ENCODE assay signal across 8 cellular contexts in genomic region chr15:40421246-40422157, GRCh38.
A peak's percentile ranks its signal among the peaks of the same experiment; 100 is the strongest.
DNase-seq lines count a peak whose midpoint lies in the region; ATAC-seq lines count a peak whose summit lies in the region.

No MANE protein-coding gene starts in this region.

- H3K27me3 Mint-ChIP-seq in effector memory CD8-positive, alpha-beta T cell, result no peaks in the 10 kb centered on the region

- H3K27ac Mint-ChIP-seq in effector memory CD8-positive, alpha-beta T cell, result no peak overlapping the region

- no peak overlapping the region for H3K4me3 Mint-ChIP-seq in effector memory CD8-positive, alpha-beta T cell

- peaks cover 0 to 6% of the 10 kb centered on the region in 2 donors for H3K4me1 Mint-ChIP-seq in effector memory CD8-positive, alpha-beta T cell (ENCODE audit: low read depth in 2 of 2)

- ATAC-seq in HG02610 (IDR thresholded peaks at IDR 0.05; ENCODE audit: unreplicated experiment) (peak; percentile 81), HG02938 (IDR thresholded peaks at IDR 0.05; ENCODE audit: unreplicated experiment) (no peak)
- ATAC-seq in effector memory CD8-positive, alpha-beta T cell (replicated peaks), result peak; percentile 99

- DNase-seq in GM03348 (ENCODE audit: low spot score) (peak; percentile 91), NCI-H82 (lab: John Stamatoyannopoulos, UW) (peak; percentile 91), midbrain (lab: John Stamatoyannopoulos, UW) (peak; percentile 74)
- peak; percentile 53 to 76 for DNase-seq in activated CD8-positive, alpha-beta memory T cell treated with anti-CD3 and anti-CD28 coated beads for 1 hour (ENCODE audit: extremely low read depth in 1 of 2, low read depth in 1 of 2)
- DNase-seq in effector memory CD8-positive, alpha-beta T cell, result peak; percentile 80 to 84 (median 80)
- peak; percentile 64 to 67 for DNase-seq in stimulated activated CD8-positive, alpha-beta memory T cell treated with anti-CD3 and anti-CD28 coated beads, Interleukin-4, amount 100 ng/mL, for 1 hour (ENCODE audit: low read depth in 2 of 2, low spot score in 1 of 2)

- peaks cover 16% of the 10 kb centered on the region for H3K36me3 Mint-ChIP-seq in effector memory CD8-positive, alpha-beta T cell (ENCODE audit: insufficient read depth)

- H3K9me3 Mint-ChIP-seq in effector memory CD8-positive, alpha-beta T cell, result no peaks in the 10 kb centered on the region
